ENCODE assay signal across 25 cellular contexts in genomic region chr1:62311473-62311943, GRCh38. TPM values are rescaled to one million over a fixed set of nuclear protein-coding genes. Genes with fewer than 3 reads are reported as not detected.
DNase-seq lines count a peak whose midpoint lies in the region; ATAC-seq and TF ChIP-seq lines count a peak whose summit lies in the region.
"Had no signal": no experiment of that assay in that cellular context is flagged by ENCODE, and none has a peak within 500 bp of the region (broad histone marks: within the 10 kb centered on the region; RNA-seq: fewer than 3 reads in every experiment).

No MANE protein-coding gene starts in this region.

- H3K4me3 ChIP-seq in HEK293 (ENCODE audit: low read depth, low read length): no peak overlapping the region
- H3K4me3 ChIP-seq in endodermal cell (ENCODE audit: low read length): no peak overlapping the region
- H3K4me3 ChIP-seq: BLaER1 treated with 17β-estradiol and CSF1 and Interleukin-3, amounts not matched to agents 10 nM and 100 nM; breast epithelium; ovary; right lobe of liver had no signal

- H3K27ac ChIP-seq in HEK293 (ENCODE audit: extremely low read depth, low read depth, low read length) (no peak overlapping the region), endodermal cell (ENCODE audit: low read depth, low read length) (no peak overlapping the region)
- H3K27ac ChIP-seq: BLaER1 treated with 17β-estradiol and CSF1 and Interleukin-3, amounts not matched to agents 10 nM and 100 nM; breast epithelium; KMS-11; ovary; right lobe of liver had no signal

- 62 to 76% methylated on average over 2 to 6 of the region's 6 CpGs for WGBS in endodermal cell (ENCODE audit: insufficient coverage in 1 of 2, insufficient read length in 1 of 2), 2 experiments

- no peak overlapping the region for H3K9ac ChIP-seq in endodermal cell (ENCODE audit: extremely low read depth, low read length, poor library complexity, severe bottlenecking)
- H3K9ac ChIP-seq: BLaER1 treated with 17β-estradiol and CSF1 and Interleukin-3, amounts not matched to agents 10 nM and 100 nM; KMS-11 had no signal

- ATAC-seq in HG02852 (IDR thresholded peaks at IDR 0.05; ENCODE audit: unreplicated experiment): no peak
- ATAC-seq in HG03108 (IDR thresholded peaks at IDR 0.05; ENCODE audit: unreplicated experiment): no peak
- ATAC-seq: activated naive CD8-positive, alpha-beta T cell treated with anti-CD3 and anti-CD28 coated beads, Interleukin-2, amount 50 U/mL, for 24 hours; Panc1; right lobe of liver; stimulated activated naive B cell treated with anti-CD40 and anti-IgM and Interleukin-4, amounts not matched to agents 10 μg/mL and 1 μg/mL and 100 μg/mL, for 72 hours had no signal

- no peaks in the 10 kb centered on the region for H3K36me3 ChIP-seq in HEK293 (ENCODE audit: control insufficient read depth in 2 of 2, insufficient read depth in 1 of 2, low read length in 2 of 2)
- H3K36me3 ChIP-seq in endodermal cell (ENCODE audit: control insufficient read depth, insufficient read depth, low read length): no peaks in the 10 kb centered on the region
- H3K36me3 ChIP-seq: BLaER1 treated with 17β-estradiol and CSF1 and Interleukin-3, amounts not matched to agents 10 nM and 100 nM; breast epithelium; ovary; right lobe of liver had no signal

- H3K36me3 Mint-ChIP-seq in endodermal cell (ENCODE audit: low read depth) (no peaks in the 10 kb centered on the region), type B pancreatic cell (peaks cover 7% of the 10 kb centered on the region)
- H3K36me3 Mint-ChIP-seq: memory B cell; naive B cell; stimulated activated naive B cell treated with anti-CD40 and anti-IgM and Interleukin-4, amounts not matched to agents 10 μg/mL and 1 μg/mL and 100 μg/mL, for 72 hours had no signal

- H3K27ac Mint-ChIP-seq in endodermal cell (no peak overlapping the region), type B pancreatic cell (peak overlapping the region; percentile 0)
- H3K27ac Mint-ChIP-seq: activated naive CD8-positive, alpha-beta T cell treated with anti-CD3 and anti-CD28 coated beads, Interleukin-2, amount 50 U/mL, for 24 hours; activated T-helper 2 cell treated with anti-CD3 and anti-CD28 coated beads, Interferon-gamma antibody, Interleukin-2, Interleukin-4, amounts not matched to agents 10 μg/mL and 5 μg/mL and 100 μg/mL, durations not matched to agents 14 hours and 24 hours and 36 hours; memory B cell; stimulated activated naive B cell treated with anti-CD40 and anti-IgM and Interleukin-4, amounts not matched to agents 10 μg/mL and 1 μg/mL and 100 μg/mL, for 72 hours had no signal

- CTCF ChIA-PET in HEK293 (lab: Yijun Ruan, JAX): interaction anchor here (0.6 to 4.1 kb wide), 6 partner anchors 10 to 80 kb away, joined by 3 to 21 read pairs (median 4); no protein-coding TSS in a partner anchor

- TF ChIP-seq CTCF in HEK293 (tag by site-specific recombination; IDR thresholded peaks at IDR 0.05): no peak
- no peak for TF ChIP-seq CTCF in endodermal cell (conservative IDR thresholded peaks at IDR 0.05)
- no peak for TF ChIP-seq CTCF in type B pancreatic cell (conservative IDR thresholded peaks at IDR 0.05)

- POLR2A ChIA-PET in HEK293 (lab: Yijun Ruan, JAX): interaction anchor here (1.5 kb wide), 1 partner anchor 13 kb away, joined by 3 read pairs; no protein-coding TSS in a partner anchor

- H3K27me3 Mint-ChIP-seq in endodermal cell (ENCODE audit: insufficient read depth) (peaks cover 27% of the 10 kb centered on the region), type B pancreatic cell (peaks cover 64% of the 10 kb centered on the region)

- peak; percentile 4 for DNase-seq in OCI-M1 (lab: John Stamatoyannopoulos, UW)
- DNase-seq in endodermal cell: peak; percentile 64
- DNase-seq in type B pancreatic cell (ENCODE audit: extremely low spot score, unreplicated experiment): no peak
- no peak for DNase-seq in activated effector memory CD4-positive, alpha-beta T cell treated with anti-CD3 and anti-CD28 coated beads, Interleukin-2, amount 50 U/mL, for 16 hours
- DNase-seq: activated CD4-positive, alpha-beta T cell treated with anti-CD3 and anti-CD28 coated beads for 4 hours; activated naive CD8-positive, alpha-beta T cell treated with anti-CD3 and anti-CD28 coated beads, Interleukin-2, amount 50 U/mL, for 24 hours; Calu3; cortex of kidney; naive B cell; NCI-H1092 treated with DMSO at 0.1 percent for 48 hours; NCI-H2081 treated with DMSO at 0.1 percent for 48 hours; NCI-H524 treated with DMSO at 0.1 percent for 48 hours; ovary; right lobe of liver; stimulated activated naive B cell treated with anti-CD40 and anti-IgM and Interleukin-4, amounts not matched to agents 10 μg/mL and 1 μg/mL and 100 μg/mL, for 72 hours had no signal

- peaks cover 27% of the 10 kb centered on the region for H3K27me3 ChIP-seq in endodermal cell (ENCODE audit: control insufficient read depth, insufficient read depth, low read length, poor library complexity, severe bottlenecking)
- H3K27me3 ChIP-seq: breast epithelium, ovary, right lobe of liver had no signal

- peaks cover 8% of the 10 kb centered on the region for H3K4me1 Mint-ChIP-seq in endodermal cell
- H3K4me1 Mint-ChIP-seq in type B pancreatic cell (ENCODE audit: unreplicated experiment): peaks cover 53% of the 10 kb centered on the region
- H3K4me1 Mint-ChIP-seq: activated naive CD8-positive, alpha-beta T cell treated with anti-CD3 and anti-CD28 coated beads, Interleukin-2, amount 50 U/mL, for 24 hours; memory B cell; naive B cell; stimulated activated naive B cell treated with anti-CD40 and anti-IgM and Interleukin-4, amounts not matched to agents 10 μg/mL and 1 μg/mL and 100 μg/mL, for 72 hours had no signal

- H3K4me3 Mint-ChIP-seq in endodermal cell (no peak overlapping the region), type B pancreatic cell (no peak overlapping the region)
- H3K4me3 Mint-ChIP-seq: activated naive CD8-positive, alpha-beta T cell treated with anti-CD3 and anti-CD28 coated beads, Interleukin-2, amount 50 U/mL, for 24 hours; memory B cell; naive B cell; stimulated activated naive B cell treated with anti-CD40 and anti-IgM and Interleukin-4, amounts not matched to agents 10 μg/mL and 1 μg/mL and 100 μg/mL, for 72 hours had no signal

- H3K4me1 ChIP-seq in HEK293 (ENCODE audit: control insufficient read depth, insufficient read depth, low read length) (peaks cover 9% of the 10 kb centered on the region), endodermal cell (ENCODE audit: control insufficient read depth, insufficient read depth, low read length) (no peaks in the 10 kb centered on the region)
- H3K4me1 ChIP-seq: breast epithelium, right lobe of liver had no signal

- H3K9me3 Mint-ChIP-seq in endodermal cell: no peaks in the 10 kb centered on the region
- peaks cover 5% of the 10 kb centered on the region for H3K9me3 Mint-ChIP-seq in type B pancreatic cell
- H3K9me3 Mint-ChIP-seq: activated naive CD8-positive, alpha-beta T cell treated with anti-CD3 and anti-CD28 coated beads, Interleukin-2, amount 50 U/mL, for 24 hours; activated T-helper 2 cell treated with anti-CD3 and anti-CD28 coated beads, Interferon-gamma antibody, Interleukin-2, Interleukin-4, amounts not matched to agents 10 μg/mL and 5 μg/mL and 100 μg/mL, durations not matched to agents 14 hours and 24 hours and 36 hours; memory B cell; naive B cell; stimulated activated naive B cell treated with anti-CD40 and anti-IgM and Interleukin-4, amounts not matched to agents 10 μg/mL and 1 μg/mL and 100 μg/mL, for 72 hours had no signal

- no peaks in the 10 kb centered on the region for H3K9me3 ChIP-seq in HEK293 (ENCODE audit: control insufficient read depth, insufficient read depth, low read depth, low read length)
- H3K9me3 ChIP-seq in endodermal cell (ENCODE audit: control insufficient read depth, low read length): no peaks in the 10 kb centered on the region
- H3K9me3 ChIP-seq: BLaER1 treated with 17β-estradiol and CSF1 and Interleukin-3, amounts not matched to agents 10 nM and 100 nM; breast epithelium; ovary; right lobe of liver had no signal

TF ChIP-seq in HEK293, 187 proteins besides CTCF, POLR2A, EP300 and RAD21 (continues in another document):
- TF ChIP-seq OSR2 (tag by site-specific recombination; IDR thresholded peaks at IDR 0.05) (peak; percentile 99), FEZF1 (tag by site-specific recombination; IDR thresholded peaks at IDR 0.05) (peak; percentile 94), ZNF354C (tag by site-specific recombination; IDR thresholded peaks at IDR 0.05; ENCODE audit: borderline replicate concordance, low read depth) (no peak), ZNF138 (tag by site-specific recombination; IDR thresholded peaks at IDR 0.05; ENCODE audit: borderline replicate concordance) (no peak), YY2 (tag by site-specific recombination; IDR thresholded peaks at IDR 0.05) (no peak), ZNF391 (tag by site-specific recombination; IDR thresholded peaks at IDR 0.05; ENCODE audit: borderline replicate concordance, low read depth) (peak; percentile 28; the same call in 1 of the 2 replicates), ZNF426 (tag by site-specific recombination; IDR thresholded peaks at IDR 0.05) (no peak), ZNF792 (tag by site-specific recombination; IDR thresholded peaks at IDR 0.05) (no peak), GFI1B (tag by site-specific recombination; IDR thresholded peaks at IDR 0.05) (0 out of 2 replicates have a peak, but pooled peaks have one; percentile 42), ZNF350 (tag by site-specific recombination; IDR thresholded peaks at IDR 0.05) (no peak), ZNF549 (tag by site-specific recombination; IDR thresholded peaks at IDR 0.05) (no peak), ZNF580 (tag by site-specific recombination; IDR thresholded peaks at IDR 0.05) (peak; percentile 80; the same call in 1 of the 2 replicates), ZNF747 (tag by site-specific recombination; IDR thresholded peaks at IDR 0.05) (no peak)
- TF ChIP-seq, protein P1, sequence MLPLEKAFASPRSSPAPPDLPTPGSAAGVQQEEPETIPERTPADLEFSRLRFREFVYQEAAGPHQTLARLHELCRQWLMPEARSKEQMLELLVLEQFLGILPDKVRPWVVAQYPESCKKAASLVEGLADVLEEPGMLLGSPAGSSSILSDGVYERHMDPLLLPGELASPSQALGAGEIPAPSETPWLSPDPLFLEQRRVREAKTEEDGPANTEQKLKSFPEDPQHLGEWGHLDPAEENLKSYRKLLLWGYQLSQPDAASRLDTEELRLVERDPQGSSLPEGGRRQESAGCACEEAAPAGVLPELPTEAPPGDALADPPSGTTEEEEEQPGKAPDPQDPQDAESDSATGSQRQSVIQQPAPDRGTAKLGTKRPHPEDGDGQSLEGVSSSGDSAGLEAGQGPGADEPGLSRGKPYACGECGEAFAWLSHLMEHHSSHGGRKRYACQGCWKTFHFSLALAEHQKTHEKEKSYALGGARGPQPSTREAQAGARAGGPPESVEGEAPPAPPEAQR (tag by site-specific recombination; IDR thresholded peaks at IDR 0.05): no peak

RNA-seq across cellular contexts. Expression of gene KANK4, which starts 7.7 kb away (rescaled TPM):
- total RNA-seq in endodermal cell: under 1 TPM; 0.46 to 0.70 TPM
- polyA plus RNA-seq in endodermal cell (2013, experiment 1 of 2): 4.6 TPM
- 4.9 TPM for polyA plus RNA-seq in endodermal cell (2013, experiment 2 of 2)
- total RNA-seq in type B pancreatic cell (ENCODE audit: low replicate concordance): 5.9 and 11.3 TPM in 2 replicates
- total RNA-seq: activated T-helper 2 cell treated with anti-CD3 and anti-CD28 coated beads, Interferon-gamma antibody, Interleukin-2, Interleukin-4, amounts not matched to agents 10 μg/mL and 5 μg/mL and 100 μg/mL, durations not matched to agents 14 hours and 24 hours and 36 hours; Calu3; HT-29 had no signal

Comparison
In these comparisons a context has a peak if more than half of its experiments do, and no peak if none do; other contexts are left out.
1. DNase-seq: peak in OCI-M1 (single experiment) and endodermal cell (single experiment); none in type B pancreatic cell (single experiment) and activated effector memory CD4-positive, alpha-beta T cell treated with anti-CD3 and anti-CD28 coated beads, Interleukin-2, amount 50 U/mL, for 16 hours (single experiment).